8 cellular contexts compared by ENCODE assay signal in genomic region chr17:81911277-81911961, GRCh38. TPM values are rescaled to one million over a fixed set of nuclear protein-coding genes. Genes with fewer than 3 reads are reported as not detected.
DNase-seq lines count a peak whose midpoint lies in the region; ATAC-seq and TF ChIP-seq lines count a peak whose summit lies in the region.

Gene PCYT2, minus strand, starts transcription at chr17:81911399. Its CDS starts 44 bp downstream, at chr17:81911355.

- peaks cover 7% of the 10 kb centered on the region for H3K4me1 ChIP-seq in OCI-LY3 (ENCODE audit: low read length)
- H3K4me1 ChIP-seq in mucosa of descending colon (ENCODE audit: low read depth) = peaks cover 17% of the 10 kb centered on the region

- peak within 1 kb of the TSS; percentile 96 for H3K4me3 ChIP-seq in OCI-LY3 (ENCODE audit: low read length)
- H3K4me3 ChIP-seq in epithelial cell of esophagus (ENCODE audit: low read length) = peak within 1 kb of the TSS; percentile 66
- H3K4me3 ChIP-seq in mucosa of descending colon = peak within 1 kb of the TSS; percentile 70

- H3K9ac ChIP-seq in OCI-LY3 (ENCODE audit: low read length) = peak within 1 kb of the TSS; percentile 76

- peaks cover 17% of the 10 kb centered on the region for H3K79me2 ChIP-seq in OCI-LY3 (ENCODE audit: low read length)

- no peaks in the 10 kb centered on the region for H3K9me3 ChIP-seq in OCI-LY3 (ENCODE audit: insufficient read depth, low read length)
- H3K9me3 ChIP-seq in mucosa of descending colon = no peaks in the 10 kb centered on the region

- peaks cover 34% of the 10 kb centered on the region for H3K36me3 ChIP-seq in OCI-LY3 (replicated peaks; ENCODE audit: low read depth, low read length)
- H3K36me3 ChIP-seq in mucosa of descending colon (ENCODE audit: low read depth) = peaks cover 9% of the 10 kb centered on the region

- no peaks in the 10 kb centered on the region for H3K27me3 Mint-ChIP-seq in IgD-negative memory B cell

- peak within 1 kb of the TSS; percentile 84 to 93 (median 89) for H3K4me3 Mint-ChIP-seq in IgD-negative memory B cell

- ATAC-seq in GM21423 (IDR thresholded peaks at IDR 0.05; ENCODE audit: unreplicated experiment) = peak; percentile 72
- peak; percentile 94 for ATAC-seq in mucosa of descending colon

- 0 out of 2 replicates have a peak, but pooled peaks cover 4% of the 10 kb centered on the region for H4K20me1 ChIP-seq in OCI-LY3 (ENCODE audit: insufficient read depth, low read length)

- no peaks in the 10 kb centered on the region for H3K36me3 Mint-ChIP-seq in IgD-negative memory B cell

- intact Hi-C loops in mucosa of descending colon (cut with DNase I, micrococcal nuclease) = no loop called here

- TF ChIP-seq CTCF in OCI-LY3 (IDR thresholded peaks at IDR 0.05; ENCODE audit: low read depth, low read length) = no peak
- no peak for TF ChIP-seq CTCF in epithelial cell of esophagus (IDR thresholded peaks at IDR 0.05; ENCODE audit: insufficient read depth, low read depth, low read length, missing control alignments)
- TF ChIP-seq CTCF in mucosa of descending colon (IDR thresholded peaks at IDR 0.05) = no peak

- H3K27ac ChIP-seq in OCI-LY3 (ENCODE audit: low read length) = no peak within 1 kb of the TSS

- H2AFZ ChIP-seq in OCI-LY3 (ENCODE audit: low read depth, low read length) = no peak within 1 kb of the TSS

- peak within 1 kb of the TSS; percentile 91 for H3K4me2 ChIP-seq in OCI-LY3 (ENCODE audit: low read length)

- H3K27ac Mint-ChIP-seq in IgD-negative memory B cell = peak within 1 kb of the TSS; percentile 59 to 81 (median 81)

- no peaks in the 10 kb centered on the region for H3K9me3 Mint-ChIP-seq in IgD-negative memory B cell

- peak; percentile 96 for DNase-seq in COLO829 (ENCODE audit: low spot score)
- DNase-seq in activated T-cell treated with anti-CD3 and anti-CD28 coated beads for 24 hours (ENCODE audit: low read depth) = peak; percentile 89
- DNase-seq in epithelial cell of esophagus (ENCODE audit: low read depth) = peak; percentile 95
- peak; percentile 94 to 96 (median 96) for DNase-seq in mucosa of descending colon
- DNase-seq in stimulated activated CD8-positive, alpha-beta memory T cell treated with anti-CD3 and anti-CD28 coated beads, Interleukin-4, amount 100 ng/mL, for 24 hours (ENCODE audit: low read depth) = peak; percentile 85

- H3K27me3 ChIP-seq in OCI-LY3 (ENCODE audit: low read depth, low read length) = no peaks in the 10 kb centered on the region

- H3K4me1 Mint-ChIP-seq in IgD-negative memory B cell = peaks cover 2 to 10% (median 5%) of the 10 kb centered on the region in 3 donors

RNA-seq across cellular contexts. Expression of gene PCYT2, which starts in this region (rescaled TPM):
- 20.0 TPM for polyA plus RNA-seq in IgD-negative memory B cell
- total RNA-seq in mucosa of descending colon = 10 to 100 TPM; 36.0 to 59.4 (median 58.3) TPM
